12 cellular contexts compared by ENCODE assay signal in the genomic region with DNA sequence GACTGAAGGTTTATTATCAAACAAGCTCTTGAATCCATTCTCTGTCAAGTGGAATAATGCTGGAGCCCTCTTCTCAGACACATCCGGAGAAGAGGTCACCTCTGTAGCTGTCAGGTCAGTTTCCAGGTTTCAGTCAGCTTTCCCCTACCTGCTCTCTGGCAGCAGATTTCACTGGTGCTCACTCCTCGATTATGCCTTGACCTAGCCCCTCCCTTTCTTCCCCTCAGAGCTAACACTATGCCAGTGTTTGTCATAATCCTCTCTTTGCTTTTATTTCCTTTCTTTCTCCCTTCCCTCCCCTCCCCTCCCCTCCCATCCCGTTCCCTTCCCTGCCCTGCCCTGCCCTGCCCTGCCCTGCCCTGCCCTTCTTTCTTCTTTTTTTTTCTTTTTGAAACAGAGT.
"Had no signal": no experiment of that assay in that cellular context is flagged by ENCODE, and none has a peak within 500 bp of the region (broad histone marks: within the 10 kb centered on the region; RNA-seq: fewer than 3 reads in every experiment).

No MANE protein-coding gene starts in this region.

- H3K4me1 Mint-ChIP-seq: activated CD4-positive, alpha-beta T cell treated with anti-CD3 and anti-CD28 coated beads for 36 hours; activated CD8-positive, alpha-beta memory T cell treated with anti-CD3 and anti-CD28 coated beads, Interleukin-2, amount 10 ng/mL, durations not matched to agents 7 days and 5 days; stimulated activated memory B cell treated with anti-CD40 and anti-IgM and Interleukin-4, amounts not matched to agents 10 μg/mL and 1 μg/mL and 100 μg/mL, for 72 hours had no signal

- DNase-seq: activated CD4-positive, alpha-beta memory T cell treated with anti-CD3 and anti-CD28 coated beads for 36 hours; activated CD4-positive, alpha-beta T cell treated with anti-CD3 and anti-CD28 coated beads for 36 hours; activated CD8-positive, alpha-beta memory T cell treated with anti-CD3 and anti-CD28 coated beads, Interleukin-2, amount 10 ng/mL, durations not matched to agents 7 days and 5 days; activated naive CD4-positive, alpha-beta T cell treated with anti-CD3 and anti-CD28 coated beads, Interleukin-2, amount 50 U/mL, for 16 hours; activated T-cell treated with anti-CD3 and anti-CD28 coated beads, Interleukin-2, amount 50 U/mL, for 1 hour; kidney; ovary; uterus had no signal

- H3K27ac ChIP-seq: ovary, uterus, VCaP had no signal

- H3K27me3 ChIP-seq: ovary, uterus had no signal

- H3K27ac Mint-ChIP-seq: activated CD4-positive, alpha-beta memory T cell treated with anti-CD3 and anti-CD28 coated beads for 36 hours; activated CD4-positive, alpha-beta T cell treated with anti-CD3 and anti-CD28 coated beads for 36 hours; activated CD8-positive, alpha-beta memory T cell treated with anti-CD3 and anti-CD28 coated beads, Interleukin-2, amount 10 ng/mL, durations not matched to agents 7 days and 5 days; activated T-helper 2 cell treated with anti-CD3 and anti-CD28 coated beads, Interferon-gamma antibody, Interleukin-2, Interleukin-4, amounts not matched to agents 10 μg/mL and 5 μg/mL and 100 μg/mL, durations not matched to agents 14 hours and 24 hours and 36 hours; stimulated activated memory B cell treated with anti-CD40 and anti-IgM and Interleukin-4, amounts not matched to agents 10 μg/mL and 1 μg/mL and 100 μg/mL, for 72 hours had no signal

- H3K4me3 ChIP-seq: ovary, uterus had no signal

- ATAC-seq: activated CD4-positive, alpha-beta T cell treated with anti-CD3 and anti-CD28 coated beads for 36 hours; activated CD8-positive, alpha-beta memory T cell treated with anti-CD3 and anti-CD28 coated beads, Interleukin-2, amount 10 ng/mL, durations not matched to agents 7 days and 5 days; stimulated activated memory B cell treated with anti-CD40 and anti-IgM and Interleukin-4, amounts not matched to agents 10 μg/mL and 1 μg/mL and 100 μg/mL, for 72 hours had no signal

- H3K4me3 Mint-ChIP-seq: activated CD4-positive, alpha-beta memory T cell treated with anti-CD3 and anti-CD28 coated beads for 36 hours; activated CD4-positive, alpha-beta T cell treated with anti-CD3 and anti-CD28 coated beads for 36 hours; activated CD8-positive, alpha-beta memory T cell treated with anti-CD3 and anti-CD28 coated beads, Interleukin-2, amount 10 ng/mL, durations not matched to agents 7 days and 5 days; stimulated activated memory B cell treated with anti-CD40 and anti-IgM and Interleukin-4, amounts not matched to agents 10 μg/mL and 1 μg/mL and 100 μg/mL, for 72 hours had no signal

- H3K36me3 ChIP-seq: ovary, uterus had no signal

- H3K4me1 ChIP-seq: uterus had no signal

- FAIRE-seq: astrocyte, kidney had no signal

- H3K9me3 ChIP-seq: ovary, uterus had no signal

- H3K9me3 Mint-ChIP-seq: activated CD4-positive, alpha-beta memory T cell treated with anti-CD3 and anti-CD28 coated beads for 36 hours; activated T-helper 2 cell treated with anti-CD3 and anti-CD28 coated beads, Interferon-gamma antibody, Interleukin-2, Interleukin-4, amounts not matched to agents 10 μg/mL and 5 μg/mL and 100 μg/mL, durations not matched to agents 14 hours and 24 hours and 36 hours; stimulated activated memory B cell treated with anti-CD40 and anti-IgM and Interleukin-4, amounts not matched to agents 10 μg/mL and 1 μg/mL and 100 μg/mL, for 72 hours had no signal

- H3K36me3 Mint-ChIP-seq: activated CD4-positive, alpha-beta memory T cell treated with anti-CD3 and anti-CD28 coated beads for 36 hours; activated CD8-positive, alpha-beta memory T cell treated with anti-CD3 and anti-CD28 coated beads, Interleukin-2, amount 10 ng/mL, durations not matched to agents 7 days and 5 days; stimulated activated memory B cell treated with anti-CD40 and anti-IgM and Interleukin-4, amounts not matched to agents 10 μg/mL and 1 μg/mL and 100 μg/mL, for 72 hours had no signal
